In the genomic region with DNA sequence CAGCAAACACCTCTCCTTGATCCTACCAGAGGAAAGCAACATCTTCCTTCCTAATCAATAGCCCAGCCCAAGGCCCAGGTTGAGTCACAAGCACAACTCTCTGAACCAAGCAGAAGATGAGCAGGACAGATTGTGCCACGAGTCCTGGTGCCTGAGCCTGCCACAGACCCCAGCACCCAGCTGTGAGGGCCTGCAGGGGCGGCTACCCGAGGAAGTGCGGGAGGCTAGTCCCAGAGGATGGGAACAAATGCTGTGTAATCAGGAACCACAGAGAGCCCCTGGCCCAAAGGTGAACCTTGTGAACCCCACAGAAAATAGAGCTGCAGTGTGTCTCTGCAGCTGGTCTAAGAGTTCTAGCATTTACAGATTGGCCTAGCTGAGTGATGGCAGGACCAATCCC, we compare ENCODE assay signal across 24 cellular contexts.
"Had no signal": no experiment of that assay in that cellular context is flagged by ENCODE, and none has a peak within 500 bp of the region (broad histone marks: within the 10 kb centered on the region; RNA-seq: fewer than 3 reads in every experiment).

No MANE protein-coding gene starts in this region.

- H3K36me3 Mint-ChIP-seq: mesothelial cell of epicardium, naive B cell had no signal

- H3K9me3 ChIP-seq: esophagus muscularis mucosa, gastroesophageal sphincter, heart right ventricle, left lung, lower lobe of right lung, mucosa of descending colon had no signal

- H3K4me1 ChIP-seq: esophagus muscularis mucosa, foreskin keratinocyte, gastroesophageal sphincter, heart right ventricle, left lung, lower lobe of right lung had no signal

- DNase-seq: dermis blood vessel endothelial cell; dorsolateral prefrontal cortex; effector CD4-positive, alpha-beta T cell; effector memory CD4-positive, alpha-beta T cell; foreskin keratinocyte; head of caudate nucleus; heart right ventricle; hippocampal formation; left cardiac atrium; left lung; left ventricle myocardium superior; lower lobe of right lung; mesenchymal stem cell; mucosa of descending colon; naive B cell had no signal

- H3K4me3 ChIP-seq: coronary artery, dorsolateral prefrontal cortex, esophagus muscularis mucosa, gastroesophageal sphincter, heart right ventricle, left lung, lower lobe of right lung, mucosa of descending colon had no signal

- H3K4me3 Mint-ChIP-seq: mesothelial cell of epicardium, naive B cell had no signal

- H3K27ac ChIP-seq: coronary artery, dorsolateral prefrontal cortex, esophagus muscularis mucosa, foreskin keratinocyte, gastroesophageal sphincter, heart right ventricle, left lung, lower lobe of right lung had no signal

- FAIRE-seq: colon, endothelial cell of umbilical vein, frontal cortex, islet of Langerhans, keratinocyte had no signal

- H3K36me3 ChIP-seq: gastroesophageal sphincter, left lung, lower lobe of right lung had no signal

- H3K27me3 ChIP-seq: esophagus muscularis mucosa, foreskin keratinocyte, gastroesophageal sphincter, heart right ventricle, left lung had no signal

- H3K9me3 Mint-ChIP-seq: mesothelial cell of epicardium, naive B cell had no signal

- H3K4me1 Mint-ChIP-seq: naive B cell had no signal

- ATAC-seq: foreskin keratinocyte, gastroesophageal sphincter, heart right ventricle, left cardiac atrium, left lung, left ventricle myocardium superior, mucosa of descending colon had no signal

- H3K27ac Mint-ChIP-seq: mesothelial cell of epicardium, naive B cell had no signal
